In genomic region chr6:79234150-79235022, GRCh38 we compare ENCODE assay signal across 8 cellular contexts. TPM values are rescaled to one million over a fixed set of nuclear protein-coding genes. Genes with fewer than 3 reads are reported as not detected.
DNase-seq lines count a peak whose midpoint lies in the region; ATAC-seq and TF ChIP-seq lines count a peak whose summit lies in the region.

Gene HMGN3, minus strand, starts transcription at chr6:79234682.

- intact Hi-C loops in activated B cell treated with CpG ODN at 0.5 μM for 24 hours (cut with micrococcal nuclease), result loop anchor here (1.0 to 10.0 kb wide), 7 partner anchors 156 to 872 kb away; partner anchors contain the start of genes BCKDHB, IRAK1BP1, LCA5 and PHIP

- H3K27me3 Mint-ChIP-seq in activated B cell treated with CpG ODN at 0.5 μM for 24 hours (no peaks in the 10 kb centered on the region), immature natural killer cell (ENCODE audit: low read depth in 3 of 3) (peaks cover 8 to 14% (median 9%) of the 10 kb centered on the region in 3 donors)

- H3K36me3 Mint-ChIP-seq in activated B cell treated with CpG ODN at 0.5 μM for 24 hours (ENCODE audit: low read depth) (peaks cover 5% of the 10 kb centered on the region), immature natural killer cell (no peaks in the 10 kb centered on the region)

- CTCF ChIA-PET in AG04449 (lab: Yijun Ruan, JAX) (no interaction called here), activated B cell treated with CpG ODN at 0.5 μM for 24 hours (lab: Charles Lee) (no interaction called here)

- H3K27ac Mint-ChIP-seq in activated B cell treated with CpG ODN at 0.5 μM for 24 hours (peak within 1 kb of the TSS; percentile 89), immature natural killer cell (peak within 1 kb of the TSS; percentile 81 to 99 (median 96))

- ATAC-seq in GM18873 (IDR thresholded peaks at IDR 0.05; ENCODE audit: low FRiP score, unreplicated experiment), result peak; percentile 90
- peak; percentile 94 for ATAC-seq in HG03139 (IDR thresholded peaks at IDR 0.05; ENCODE audit: unreplicated experiment)
- ATAC-seq in activated B cell treated with CpG ODN at 0.5 μM for 24 hours (ENCODE audit: low read depth), result peak; percentile 96

- peak; percentile 26 for TF ChIP-seq CTCF in AG04449 (IDR thresholded peaks at IDR 0.05; ENCODE audit: insufficient read depth, low read length, missing control alignments)
- no peak for TF ChIP-seq CTCF in activated B cell treated with CpG ODN at 0.5 μM for 24 hours (IDR thresholded peaks at IDR 0.05)

- peak within 1 kb of the TSS; percentile 88 for H3K27ac ChIP-seq in caudate nucleus (ENCODE audit: low read depth, low read length)

- H3K4me3 Mint-ChIP-seq in activated B cell treated with CpG ODN at 0.5 μM for 24 hours, result peak within 1 kb of the TSS; percentile 96
- H3K4me3 Mint-ChIP-seq in immature natural killer cell, result peak within 1 kb of the TSS; percentile 90 to 100 (median 98)

- POLR2A ChIA-PET in AG04449 (lab: Yijun Ruan, JAX), result no interaction called here
- POLR2A ChIA-PET in activated B cell treated with CpG ODN at 0.5 μM for 24 hours (lab: Charles Lee), result interaction anchor here (0.9 to 1.2 kb wide), 2 partner anchors 156 to 367 kb away, joined by 3 to 8 read pairs; partner anchors contain the start of genes IRAK1BP1 and PHIP

- peaks cover 14% of the 10 kb centered on the region for H3K4me1 Mint-ChIP-seq in activated B cell treated with CpG ODN at 0.5 μM for 24 hours
- peaks cover 17 to 38% of the 10 kb centered on the region in 2 donors for H3K4me1 Mint-ChIP-seq in immature natural killer cell

- peak within 1 kb of the TSS; percentile 78 for H3K4me3 ChIP-seq in AG04449 (ENCODE audit: low read depth, low read length)

- DNase-seq in AG04449 (ENCODE audit: low read depth, low spot score) (peak; percentile 49), NCI-H2227 (lab: John Stamatoyannopoulos, UW; ENCODE audit: unreplicated experiment) (peak; percentile 93), activated B cell treated with CpG ODN at 0.5 μM for 24 hours (peak; percentile 84), caudate nucleus (lab: John Stamatoyannopoulos, UW) (peak; percentile 40 to 98 (median 94)), immature natural killer cell (peak; percentile 92 to 94 (median 92)), smooth muscle cell of the brain vasculature (ENCODE audit: low read depth, low spot score) (peak; percentile 77)

- no peaks in the 10 kb centered on the region for H3K9me3 Mint-ChIP-seq in activated B cell treated with CpG ODN at 0.5 μM for 24 hours
- H3K9me3 Mint-ChIP-seq in immature natural killer cell, result no peaks in the 10 kb centered on the region

RNA-seq across cellular contexts. Expression of gene HMGN3, which starts in this region (rescaled TPM):
- total RNA-seq in activated B cell treated with CpG ODN at 0.5 μM for 24 hours, result 29.9 and 30.9 TPM in 2 replicates
- polyA plus RNA-seq in immature natural killer cell, result 100 to 1,000 TPM; 130 to 168 (median 163) TPM

Comparison
In these comparisons a context has a peak if more than half of its experiments do, and no peak if none do; other contexts are left out.
1. Peak in every context shown above with its lines: DNase-seq, ATAC-seq, H3K4me3 ChIP-seq and H3K27ac ChIP-seq.